In genomic region chr14:36313206-36313605, GRCh38 we compare ENCODE assay signal across 1 cellular context.
TF ChIP-seq lines count a peak whose summit lies in the region.

No MANE protein-coding gene starts in this region.

TF ChIP-seq in endothelial cell of umbilical vein, 7 proteins besides CTCF, POLR2A, EP300 and RAD21 (continued from another document):
- TF ChIP-seq FOS (IDR thresholded peaks at IDR 0.05; ENCODE audit: borderline replicate concordance, insufficient read depth, low read length) (no peak), POLR2AphosphoS5 (IDR thresholded peaks at IDR 0.05; ENCODE audit: insufficient read depth, low read depth, low read length) (no peak), EZH2 (IDR thresholded peaks at IDR 0.05; ENCODE audit: borderline replicate concordance, low read depth, low read length, severe bottlenecking) (no peak), GATA2 (IDR thresholded peaks at IDR 0.05; ENCODE audit: insufficient read depth, insufficient read length, low read depth, low read length) (no peak), JUN (IDR thresholded peaks at IDR 0.05; ENCODE audit: borderline replicate concordance, insufficient read depth, insufficient read length, low read depth) (no peak)
- TF ChIP-seq, protein P1, sequence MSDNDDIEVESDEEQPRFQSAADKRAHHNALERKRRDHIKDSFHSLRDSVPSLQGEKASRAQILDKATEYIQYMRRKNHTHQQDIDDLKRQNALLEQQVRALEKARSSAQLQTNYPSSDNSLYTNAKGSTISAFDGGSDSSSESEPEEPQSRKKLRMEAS (IDR thresholded peaks at IDR 0.05; ENCODE audit: insufficient read depth, insufficient read length), result no peak
TF ChIP-seq in endothelial cell of umbilical vein: peak in this region for 0.
